19 cellular contexts compared by ENCODE assay signal in the genomic region with DNA sequence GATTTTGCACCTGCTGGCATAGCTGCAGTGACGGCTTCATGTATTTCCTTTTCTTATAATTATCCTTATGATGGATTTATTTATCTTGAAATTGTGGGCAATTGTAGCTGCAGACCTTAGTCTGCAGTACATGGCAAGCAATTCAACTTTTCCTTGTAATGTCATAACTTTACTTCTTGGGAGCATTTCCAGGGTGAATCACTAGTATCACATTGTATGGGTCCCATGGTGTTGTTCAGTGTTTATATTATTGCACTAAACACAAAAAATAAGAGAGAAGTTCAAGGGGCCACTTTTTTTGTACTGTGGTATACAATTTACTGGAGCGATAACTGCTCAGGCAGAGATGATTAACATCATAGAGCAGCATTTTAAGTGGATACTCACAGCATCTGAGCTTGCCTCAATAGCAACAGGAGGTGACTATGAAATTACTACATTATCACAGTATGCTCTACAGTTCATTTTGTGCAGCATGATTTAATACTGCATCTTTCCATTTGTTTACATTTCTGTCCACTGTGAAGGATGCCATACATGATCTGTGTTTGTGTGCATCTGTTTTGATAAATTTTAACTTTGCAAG.
DNase-seq lines count a peak whose midpoint lies in the region; ATAC-seq and FAIRE-seq lines count a peak whose summit lies in the region.
"Had no signal": no experiment of that assay in that cellular context is flagged by ENCODE, and none has a peak within 500 bp of the region (broad histone marks: within the 10 kb centered on the region; RNA-seq: fewer than 3 reads in every experiment).

No MANE protein-coding gene starts in this region.

- no peak overlapping the region for H4K91ac ChIP-seq in mesenchymal stem cell (ENCODE audit: low read length)

- 57% methylated on average over 1 of the region's 2 CpGs for WGBS in mesenchymal stem cell

- H3K9me3 ChIP-seq in mesenchymal stem cell (ENCODE audit: control insufficient read depth, low read length): no peaks in the 10 kb centered on the region

- H3K36me3 ChIP-seq in mesenchymal stem cell (ENCODE audit: control insufficient read depth in 1 of 2, insufficient read depth in 2 of 2, low read depth in 1 of 2, low read length in 2 of 2): no peaks in the 10 kb centered on the region

- H2BK15ac ChIP-seq in mesenchymal stem cell (ENCODE audit: low read depth, poor library complexity, severe bottlenecking): no peak overlapping the region

- H3K14ac ChIP-seq in mesenchymal stem cell (ENCODE audit: low read length in 2 of 2): no peak overlapping the region

- peak; percentile 55 for FAIRE-seq in colon (lab: Jason Lieb, UNC)
- FAIRE-seq in urothelium cell line (lab: Jason Lieb, UNC): no peak

- DNase-seq in NCI-H1417 (lab: John Stamatoyannopoulos, UW) (peak in 2 of 3 experiments; percentile 11 to 79), NCI-H2227 (lab: John Stamatoyannopoulos, UW; ENCODE audit: unreplicated experiment) (peak; percentile 85), mesenchymal stem cell (peak; percentile 41), urothelium cell line (ENCODE audit: low spot score) (no peak)
- no peak for DNase-seq in stimulated activated naive CD8-positive, alpha-beta T cell treated with anti-CD3 and anti-CD28 coated beads, Interleukin-15, Interleukin-2, amounts not matched to agents 100 U/mL and 50 U/mL, for 24 hours
- DNase-seq: CD4-positive, CD25-positive, alpha-beta regulatory T cell; EL; H7; KG1; NCI-H1092 treated with DMSO at 0.1 percent for 48 hours; NCI-H187; NCI-H2171; NCI-H446 treated with DMSO at 0.1 percent for 48 hours; NCI-H526 treated with DMSO at 0.1 percent for 48 hours; NK-92 treated with Interleukin-12 subunit alpha and Interleukin-12 subunit beta, amount 100 ng/mL, for 24 hours had no signal

- no peak overlapping the region for H2AFZ ChIP-seq in mesenchymal stem cell (ENCODE audit: low read depth, low read length)

- H2BK120ac ChIP-seq in mesenchymal stem cell (ENCODE audit: low read depth, low read length): no peak overlapping the region

- H3K23ac ChIP-seq in mesenchymal stem cell (ENCODE audit: low read length in 2 of 2): no peak overlapping the region

- H4K8ac ChIP-seq in mesenchymal stem cell (ENCODE audit: low read length): no peak overlapping the region

- H3K4me2 ChIP-seq in mesenchymal stem cell (ENCODE audit: low read length, poor library complexity, severe bottlenecking): no peak overlapping the region

- no peak overlapping the region for H2BK5ac ChIP-seq in mesenchymal stem cell (ENCODE audit: low read depth, low read length, poor library complexity, severe bottlenecking)

- H3K4me3 ChIP-seq in mesenchymal stem cell (ENCODE audit: insufficient read depth in 1 of 2, low read depth in 1 of 2, low read length in 2 of 2): no peak overlapping the region

- no peak overlapping the region for H2BK12ac ChIP-seq in mesenchymal stem cell (ENCODE audit: low read length in 2 of 2)

- H3K4ac ChIP-seq in mesenchymal stem cell (ENCODE audit: low read depth in 1 of 2, low read length in 2 of 2): no peak overlapping the region

- ATAC-seq in HG03565 (IDR thresholded peaks at IDR 0.05; ENCODE audit: unreplicated experiment) (no peak), GM18519 (IDR thresholded peaks at IDR 0.05; ENCODE audit: low FRiP score, unreplicated experiment) (no peak)
- no peak for ATAC-seq in stimulated activated naive CD8-positive, alpha-beta T cell treated with anti-CD3 and anti-CD28 coated beads, Interleukin-15, Interleukin-2, amounts not matched to agents 100 U/mL and 50 U/mL, for 24 hours
- ATAC-seq: SK-N-SH treated with all-trans-retinoic acid at 6 μM for 48 hours had no signal

- no peak overlapping the region for H2AK5ac ChIP-seq in mesenchymal stem cell (ENCODE audit: low read length, severe bottlenecking)

- no peak overlapping the region for H3K27ac ChIP-seq in mesenchymal stem cell (ENCODE audit: low read length, poor library complexity, severe bottlenecking)

- H3K9ac ChIP-seq in mesenchymal stem cell (ENCODE audit: low read length): no peak overlapping the region

- H3K18ac ChIP-seq in mesenchymal stem cell (ENCODE audit: low read depth in 1 of 2, low read length in 2 of 2): no peak overlapping the region

- H3K27me3 ChIP-seq in mesenchymal stem cell (ENCODE audit: control insufficient read depth in 1 of 2, insufficient read depth in 1 of 2, low read length in 2 of 2): no peaks in the 10 kb centered on the region

- H3K4me1 ChIP-seq in mesenchymal stem cell (ENCODE audit: control insufficient read depth, insufficient read depth, low read depth, low read length): peaks cover 5% of the 10 kb centered on the region

- no peaks in the 10 kb centered on the region for H3K79me1 ChIP-seq in mesenchymal stem cell (replicated peaks; ENCODE audit: low read length, poor library complexity, severe bottlenecking)

Comparison
In these comparisons a context has a peak if more than half of its experiments do, and no peak if none do; other contexts are left out.
1. DNase-seq: peak in NCI-H1417 (2 of 3), NCI-H2227 (single experiment) and mesenchymal stem cell (single experiment); none in urothelium cell line (single experiment) and stimulated activated naive CD8-positive, alpha-beta T cell treated with anti-CD3 and anti-CD28 coated beads, Interleukin-15, Interleukin-2, amounts not matched to agents 100 U/mL and 50 U/mL, for 24 hours (single experiment).